Comparison of ENCODE assay signal across 7 cellular contexts in genomic region chr10:115093286-115093775, GRCh38. TPM values are rescaled to one million over a fixed set of nuclear protein-coding genes. Genes with fewer than 3 reads are reported as not detected.
A peak's percentile ranks its signal among the peaks of the same experiment; 100 is the strongest.
DNase-seq lines count a peak whose midpoint lies in the region; ATAC-seq and TF ChIP-seq lines count a peak whose summit lies in the region.

Gene ATRNL1 (plus strand): TSS chr10:115093365. CDS start chr10:115093751, 386 bp downstream.

- no peaks in the 10 kb centered on the region for H3K36me3 ChIP-seq in WERI-Rb-1

- DNase-seq in GM12864 (ENCODE audit: low read depth), result no peak
- peak; percentile 3 for DNase-seq in HPDE6-E6E7 (ENCODE audit: extremely low spot score)
- DNase-seq in WERI-Rb-1, result peak; percentile 62
- DNase-seq in fibroblast of the aortic adventitia (ENCODE audit: low read depth), result no peak
- peak; percentile 72 for DNase-seq in nephron progenitor cell
- DNase-seq in NK-92 treated with Interleukin-12 subunit alpha and Interleukin-12 subunit beta, amount 100 ng/mL, for 24 hours (lab: John Stamatoyannopoulos, UW), result no peak

- H3K4me3 ChIP-seq in GM12864 (ENCODE audit: low read depth, low read length) (peak within 1 kb of the TSS; percentile 65), WERI-Rb-1 (ENCODE audit: low read depth, low read length) (peak within 1 kb of the TSS; percentile 88), fibroblast of the aortic adventitia (ENCODE audit: low read depth, low read length) (peak within 1 kb of the TSS; percentile 62)

- H3K36me3 Mint-ChIP-seq in nephron progenitor cell (ENCODE audit: low read depth), result peaks cover 5% of the 10 kb centered on the region

- H3K9me3 Mint-ChIP-seq in nephron progenitor cell, result peaks cover 9% of the 10 kb centered on the region

- H3K27me3 Mint-ChIP-seq in nephron progenitor cell (ENCODE audit: low read depth, poor library complexity), result peaks cover 7% of the 10 kb centered on the region

- H3K27ac Mint-ChIP-seq in nephron progenitor cell, result peak within 1 kb of the TSS; percentile 97

- H3K27me3 ChIP-seq in WERI-Rb-1 (ENCODE audit: insufficient read depth, low read depth, severe bottlenecking), result no peaks in the 10 kb centered on the region

- H3K9me3 ChIP-seq in WERI-Rb-1 (ENCODE audit: severe bottlenecking), result no peaks in the 10 kb centered on the region

- peak; percentile 56 for ATAC-seq in GM21447 (IDR thresholded peaks at IDR 0.05; ENCODE audit: unreplicated experiment)

- peaks cover 42% of the 10 kb centered on the region for H3K4me1 Mint-ChIP-seq in nephron progenitor cell

- H3K4me3 Mint-ChIP-seq in nephron progenitor cell, result peak within 1 kb of the TSS; percentile 93

- H3K27ac ChIP-seq in WERI-Rb-1, result peak within 1 kb of the TSS; percentile 95

- TF ChIP-seq CTCF in GM12864 (IDR thresholded peaks at IDR 0.05; ENCODE audit: low read depth, low read length, missing control alignments) (no peak), WERI-Rb-1 (IDR thresholded peaks at IDR 0.05; ENCODE audit: low read depth, low read length) (no peak), fibroblast of the aortic adventitia (IDR thresholded peaks at IDR 0.05; ENCODE audit: insufficient read depth, low read length) (no peak), nephron progenitor cell (IDR thresholded peaks at IDR 0.05) (no peak)

RNA-seq across cellular contexts. Expression of gene ATRNL1, which starts in this region (rescaled TPM):
- 1.9 and 7.3 TPM in 2 replicates for total RNA-seq in fibroblast of the aortic adventitia (ENCODE audit: low replicate concordance)

Comparison
In these comparisons a context has a peak if more than half of its experiments do, and no peak if none do; other contexts are left out.
1. DNase-seq: peak in HPDE6-E6E7 (single experiment), WERI-Rb-1 (single experiment) and nephron progenitor cell (single experiment); none in GM12864 (single experiment), fibroblast of the aortic adventitia (single experiment) and NK-92 treated with Interleukin-12 subunit alpha and Interleukin-12 subunit beta, amount 100 ng/mL, for 24 hours (single experiment).
2. Peak in every context shown above with its lines, with median percentiles within 50 percentile points of each other: H3K4me3 ChIP-seq.